14 cellular contexts compared by ENCODE assay signal in the genomic region with DNA sequence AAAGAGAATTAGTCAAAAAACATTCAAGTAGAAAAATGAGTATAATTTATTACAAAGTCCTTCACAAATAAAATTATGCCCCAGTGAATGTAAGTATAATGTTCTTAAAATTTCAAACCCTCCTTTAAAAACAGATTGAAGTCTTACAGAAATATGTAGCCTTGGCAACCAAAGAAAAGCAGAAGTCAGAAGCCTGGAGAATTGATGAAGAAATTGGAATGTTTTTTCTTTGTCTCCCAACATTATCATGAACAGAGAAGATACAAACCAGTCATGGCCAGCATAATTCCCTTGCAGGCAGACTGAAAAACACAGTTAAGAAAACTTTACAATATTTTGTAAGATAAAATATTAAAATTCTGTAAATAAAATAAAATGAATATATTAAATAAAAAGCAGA.
A peak's percentile ranks its signal among the peaks of the same experiment; 100 is the strongest.
DNase-seq lines count a peak whose midpoint lies in the region.
"Had no signal": no experiment of that assay in that cellular context is flagged by ENCODE, and none has a peak within 500 bp of the region (broad histone marks: within the 10 kb centered on the region; RNA-seq: fewer than 3 reads in every experiment).

No MANE protein-coding gene starts in this region.

- H3K27me3 ChIP-seq in adipocyte (replicated peaks; ENCODE audit: control insufficient read depth, insufficient read depth, low read length) = no peaks in the 10 kb centered on the region
- H3K27me3 ChIP-seq: BLaER1 treated with 17β-estradiol and CSF1 and Interleukin-3, amounts not matched to agents 10 nM and 100 nM had no signal

- H3K9ac ChIP-seq in adipocyte (ENCODE audit: low read length) = no peak overlapping the region
- H3K9ac ChIP-seq: BLaER1 treated with 17β-estradiol and CSF1 and Interleukin-3, amounts not matched to agents 10 nM and 100 nM; GM23248 had no signal

- no peaks in the 10 kb centered on the region for H3K9me3 ChIP-seq in adipocyte (ENCODE audit: control insufficient read depth, low read length)
- H3K9me3 ChIP-seq: A549; BLaER1 treated with 17β-estradiol and CSF1 and Interleukin-3, amounts not matched to agents 10 nM and 100 nM; HAP-1 had no signal

- H3K4me1 ChIP-seq in adipocyte (ENCODE audit: control insufficient read depth, insufficient read depth, low read length) = no peaks in the 10 kb centered on the region
- H3K4me1 ChIP-seq: A549; BLaER1 treated with 17β-estradiol and CSF1 and Interleukin-3, amounts not matched to agents 10 nM and 100 nM had no signal

- peak; percentile 4 for DNase-seq in SKM-1 treated with dmso at 0.1 percent for 144 hours (lab: John Stamatoyannopoulos, UW; ENCODE audit: unreplicated experiment)
- DNase-seq in SKM-1 (lab: John Stamatoyannopoulos, UW; ENCODE audit: unreplicated experiment) = no peak
- DNase-seq in OCI-M1 (lab: John Stamatoyannopoulos, UW) = peak; percentile 11
- DNase-seq in adipocyte (ENCODE audit: low read depth) = peak; percentile 78
- no peak for DNase-seq in NCI-H187 treated with DMSO at 0.1 percent for 48 hours (lab: John Stamatoyannopoulos, UW)
- DNase-seq in stimulated activated naive CD4-positive, alpha-beta T cell treated with Interleukin-2 at 50 U/mL for 16 hours (lab: John Stamatoyannopoulos, UW) = no peak
- DNase-seq: Calu3; CD8-positive, alpha-beta T cell; DMS79 treated with DMSO at 0.1 percent for 48 hours; GF-D8; GM23248 had no signal

- H3K36me3 ChIP-seq in adipocyte (ENCODE audit: control insufficient read depth, insufficient read depth, low read length, severe bottlenecking) = no peaks in the 10 kb centered on the region
- H3K36me3 ChIP-seq: BLaER1 treated with 17β-estradiol and CSF1 and Interleukin-3, amounts not matched to agents 10 nM and 100 nM; HAP-1 had no signal

- H3K4me3 ChIP-seq in adipocyte (ENCODE audit: low read length) = no peak overlapping the region
- H3K4me3 ChIP-seq: A549; BLaER1 treated with 17β-estradiol and CSF1 and Interleukin-3, amounts not matched to agents 10 nM and 100 nM; GM23248; HAP-1 had no signal

Comparison
In these comparisons a context has a peak if more than half of its experiments do, and no peak if none do; other contexts are left out.
1. DNase-seq: peak in SKM-1 treated with dmso at 0.1 percent for 144 hours (single experiment), OCI-M1 (single experiment) and adipocyte (single experiment); none in SKM-1 (single experiment), NCI-H187 treated with DMSO at 0.1 percent for 48 hours (single experiment) and stimulated activated naive CD4-positive, alpha-beta T cell treated with Interleukin-2 at 50 U/mL for 16 hours (single experiment).